1 cellular context compared by ENCODE assay signal in genomic region chr6:7917729-7918128, GRCh38.
TF ChIP-seq lines count a peak whose summit lies in the region.

No MANE protein-coding gene starts in this region.

TF ChIP-seq in HepG2, 621 proteins besides CTCF, POLR2A, EP300 and RAD21 (continued from another document and continues in another):
- TF ChIP-seq, protein P1, sequence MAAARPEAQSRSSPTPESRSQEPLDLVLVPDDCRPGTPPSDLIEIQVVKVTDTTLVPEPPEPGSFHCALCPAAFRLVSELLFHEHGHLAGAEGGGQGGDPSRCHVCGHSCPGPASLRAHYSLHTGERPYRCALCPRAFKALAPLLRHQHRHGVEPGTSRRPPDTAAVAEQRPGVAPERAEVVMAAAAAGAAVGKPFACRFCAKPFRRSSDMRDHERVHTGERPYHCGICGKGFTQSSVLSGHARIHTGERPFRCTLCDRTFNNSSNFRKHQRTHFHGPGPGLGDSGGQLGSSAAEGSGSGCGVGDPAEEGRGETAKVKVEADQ (CRISPR knock-in tag; IDR thresholded peaks at IDR 0.05; ENCODE audit: borderline replicate concordance): no peak
- TF ChIP-seq NFAT5 (CRISPR knock-in tag; IDR thresholded peaks at IDR 0.05) (no peak), TCF7L2 (IDR thresholded peaks at IDR 0.05; ENCODE audit: low read depth, low read length) (no peak), ELF1 (CRISPR knock-in tag; IDR thresholded peaks at IDR 0.05) (no peak), KDM3A (CRISPR knock-in tag; IDR thresholded peaks at IDR 0.05; ENCODE audit: low read depth) (no peak), ZNF260 (CRISPR knock-in tag; IDR thresholded peaks at IDR 0.05; ENCODE audit: borderline replicate concordance, low read depth) (no peak), TEAD2 (CRISPR knock-in tag; IDR thresholded peaks at IDR 0.05) (no peak), TBX3 (IDR thresholded peaks at IDR 0.05; ENCODE audit: borderline replicate concordance) (no peak), PRDM10 (CRISPR knock-in tag; IDR thresholded peaks at IDR 0.05; ENCODE audit: low read depth) (no peak), TBX2 (CRISPR knock-in tag; IDR thresholded peaks at IDR 0.05; ENCODE audit: borderline replicate concordance) (peak; percentile 54; the same call in 1 of the 2 replicates), PTBP1 (IDR thresholded peaks at IDR 0.05; ENCODE audit: low read depth, low read length, poor library complexity, severe bottlenecking) (no peak), ZC3H13 (CRISPR knock-in tag; IDR thresholded peaks at IDR 0.05) (no peak), GTF2F1 (IDR thresholded peaks at IDR 0.05; ENCODE audit: low read length) (no peak), TCF7 (IDR thresholded peaks at IDR 0.05; ENCODE audit: low read depth) (no peak), POLR2AphosphoS2 (IDR thresholded peaks at IDR 0.05; ENCODE audit: low read depth, low read length) (no peak), NFE2 (CRISPR knock-in tag; IDR thresholded peaks at IDR 0.05) (no peak), TFDP2 (CRISPR knock-in tag; IDR thresholded peaks at IDR 0.05) (no peak), FIP1L1 (IDR thresholded peaks at IDR 0.05; ENCODE audit: borderline replicate concordance, insufficient read depth, low read depth, low read length) (no peak)
- TF ChIP-seq, protein P2, sequence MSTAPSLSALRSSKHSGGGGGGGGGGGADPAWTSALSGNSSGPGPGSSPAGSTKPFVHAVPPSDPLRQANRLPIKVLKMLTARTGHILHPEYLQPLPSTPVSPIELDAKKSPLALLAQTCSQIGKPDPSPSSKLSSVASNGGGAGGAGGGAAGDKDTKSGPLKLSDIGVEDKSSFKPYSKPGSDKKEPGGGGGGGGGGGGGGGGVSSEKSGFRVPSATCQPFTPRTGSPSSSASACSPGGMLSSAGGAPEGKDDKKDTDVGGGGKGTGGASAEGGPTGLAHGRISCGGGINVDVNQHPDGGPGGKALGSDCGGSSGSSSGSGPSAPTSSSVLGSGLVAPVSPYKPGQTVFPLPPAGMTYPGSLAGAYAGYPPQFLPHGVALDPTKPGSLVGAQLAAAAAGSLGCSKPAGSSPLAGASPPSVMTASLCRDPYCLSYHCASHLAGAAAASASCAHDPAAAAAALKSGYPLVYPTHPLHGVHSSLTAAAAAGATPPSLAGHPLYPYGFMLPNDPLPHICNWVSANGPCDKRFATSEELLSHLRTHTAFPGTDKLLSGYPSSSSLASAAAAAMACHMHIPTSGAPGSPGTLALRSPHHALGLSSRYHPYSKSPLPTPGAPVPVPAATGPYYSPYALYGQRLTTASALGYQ (CRISPR knock-in tag; IDR thresholded peaks at IDR 0.05): no peak
- TF ChIP-seq, protein P3, sequence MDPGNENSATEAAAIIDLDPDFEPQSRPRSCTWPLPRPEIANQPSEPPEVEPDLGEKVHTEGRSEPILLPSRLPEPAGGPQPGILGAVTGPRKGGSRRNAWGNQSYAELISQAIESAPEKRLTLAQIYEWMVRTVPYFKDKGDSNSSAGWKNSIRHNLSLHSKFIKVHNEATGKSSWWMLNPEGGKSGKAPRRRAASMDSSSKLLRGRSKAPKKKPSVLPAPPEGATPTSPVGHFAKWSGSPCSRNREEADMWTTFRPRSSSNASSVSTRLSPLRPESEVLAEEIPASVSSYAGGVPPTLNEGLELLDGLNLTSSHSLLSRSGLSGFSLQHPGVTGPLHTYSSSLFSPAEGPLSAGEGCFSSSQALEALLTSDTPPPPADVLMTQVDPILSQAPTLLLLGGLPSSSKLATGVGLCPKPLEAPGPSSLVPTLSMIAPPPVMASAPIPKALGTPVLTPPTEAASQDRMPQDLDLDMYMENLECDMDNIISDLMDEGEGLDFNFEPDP (CRISPR knock-in tag; conservative IDR thresholded peaks at IDR 0.05): no peak
- TF ChIP-seq, protein P4, sequence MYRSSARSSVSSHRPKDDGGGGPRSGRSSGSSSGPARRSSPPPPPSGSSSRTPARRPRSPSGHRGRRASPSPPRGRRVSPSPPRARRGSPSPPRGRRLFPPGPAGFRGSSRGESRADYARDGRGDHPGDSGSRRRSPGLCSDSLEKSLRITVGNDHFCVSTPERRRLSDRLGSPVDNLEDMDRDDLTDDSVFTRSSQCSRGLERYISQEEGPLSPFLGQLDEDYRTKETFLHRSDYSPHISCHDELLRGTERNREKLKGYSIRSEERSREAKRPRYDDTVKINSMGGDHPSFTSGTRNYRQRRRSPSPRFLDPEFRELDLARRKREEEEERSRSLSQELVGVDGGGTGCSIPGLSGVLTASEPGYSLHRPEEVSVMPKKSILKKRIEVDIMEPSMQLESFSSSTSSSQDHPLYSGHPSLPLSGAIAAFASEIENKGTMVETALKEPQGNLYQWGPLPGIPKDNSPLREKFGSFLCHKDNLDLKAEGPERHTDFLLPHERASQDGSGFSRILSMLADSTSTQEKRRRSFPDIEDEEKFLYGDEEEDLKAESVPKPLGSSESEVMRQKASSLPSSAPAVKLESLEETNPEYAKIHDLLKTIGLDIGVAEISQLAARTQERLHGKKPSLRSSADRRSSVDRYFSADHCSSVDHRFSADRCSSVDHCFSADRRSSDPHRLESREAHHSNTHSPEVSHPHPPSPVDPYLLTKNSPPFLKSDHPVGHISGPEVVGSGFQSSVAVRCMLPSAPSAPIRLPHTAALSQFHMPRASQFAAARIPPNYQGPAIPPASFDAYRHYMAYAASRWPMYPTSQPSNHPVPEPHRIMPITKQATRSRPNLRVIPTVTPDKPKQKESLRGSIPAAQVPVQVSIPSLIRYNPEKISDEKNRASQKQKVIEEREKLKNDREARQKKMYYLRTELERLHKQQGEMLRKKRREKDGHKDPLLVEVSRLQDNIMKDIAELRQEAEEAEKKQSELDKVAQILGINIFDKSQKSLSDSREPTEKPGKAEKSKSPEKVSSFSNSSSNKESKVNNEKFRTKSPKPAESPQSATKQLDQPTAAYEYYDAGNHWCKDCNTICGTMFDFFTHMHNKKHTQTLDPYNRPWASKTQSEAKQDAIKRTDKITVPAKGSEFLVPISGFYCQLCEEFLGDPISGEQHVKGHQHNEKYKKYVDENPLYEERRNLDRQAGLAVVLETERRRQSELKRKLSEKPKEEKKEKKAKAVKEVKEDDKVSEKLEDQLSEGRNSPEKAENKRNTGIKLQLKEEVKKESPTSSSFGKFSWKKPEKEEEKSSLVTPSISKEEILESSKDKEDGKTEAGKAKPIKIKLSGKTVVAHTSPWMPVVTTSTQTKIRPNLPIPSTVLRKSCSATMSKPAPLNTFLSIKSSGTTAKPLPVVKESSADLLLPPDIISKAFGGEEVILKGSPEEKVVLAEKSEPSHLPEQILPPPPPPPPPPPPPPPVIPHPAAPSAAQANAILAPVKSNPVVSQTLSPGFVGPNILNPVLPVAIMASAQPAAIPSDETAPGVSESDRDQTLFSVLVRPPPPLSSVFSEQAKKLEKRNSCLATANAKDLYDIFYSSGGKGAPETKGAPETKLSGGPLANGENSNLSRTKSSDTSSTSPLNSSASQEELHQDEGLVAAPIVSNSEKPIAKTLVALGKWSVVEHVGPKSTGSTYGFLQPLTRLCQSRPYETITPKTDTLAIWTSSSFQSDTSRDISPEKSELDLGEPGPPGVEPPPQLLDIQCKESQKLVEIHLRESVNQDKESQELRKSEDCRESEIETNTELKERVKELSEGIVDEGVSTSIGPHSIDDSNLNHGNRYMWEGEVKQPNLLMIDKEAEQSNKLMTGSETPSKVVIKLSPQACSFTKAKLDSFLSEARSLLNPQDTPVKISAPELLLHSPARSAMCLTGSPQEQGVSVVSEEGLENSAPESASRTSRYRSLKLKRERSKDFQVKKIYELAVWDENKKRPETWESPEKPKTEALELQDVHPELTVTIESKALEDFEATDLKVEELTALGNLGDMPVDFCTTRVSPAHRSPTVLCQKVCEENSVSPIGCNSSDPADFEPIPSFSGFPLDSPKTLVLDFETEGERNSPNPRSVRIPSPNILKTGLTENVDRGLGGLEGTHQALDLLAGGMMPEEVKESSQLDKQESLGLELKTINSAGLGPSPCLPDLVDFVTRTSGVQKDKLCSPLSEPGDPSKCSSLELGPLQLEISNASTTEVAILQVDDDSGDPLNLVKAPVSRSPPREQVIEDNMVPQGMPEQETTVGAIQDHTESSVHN (CRISPR knock-in tag; IDR thresholded peaks at IDR 0.05): no peak
- TF ChIP-seq, protein P5, sequence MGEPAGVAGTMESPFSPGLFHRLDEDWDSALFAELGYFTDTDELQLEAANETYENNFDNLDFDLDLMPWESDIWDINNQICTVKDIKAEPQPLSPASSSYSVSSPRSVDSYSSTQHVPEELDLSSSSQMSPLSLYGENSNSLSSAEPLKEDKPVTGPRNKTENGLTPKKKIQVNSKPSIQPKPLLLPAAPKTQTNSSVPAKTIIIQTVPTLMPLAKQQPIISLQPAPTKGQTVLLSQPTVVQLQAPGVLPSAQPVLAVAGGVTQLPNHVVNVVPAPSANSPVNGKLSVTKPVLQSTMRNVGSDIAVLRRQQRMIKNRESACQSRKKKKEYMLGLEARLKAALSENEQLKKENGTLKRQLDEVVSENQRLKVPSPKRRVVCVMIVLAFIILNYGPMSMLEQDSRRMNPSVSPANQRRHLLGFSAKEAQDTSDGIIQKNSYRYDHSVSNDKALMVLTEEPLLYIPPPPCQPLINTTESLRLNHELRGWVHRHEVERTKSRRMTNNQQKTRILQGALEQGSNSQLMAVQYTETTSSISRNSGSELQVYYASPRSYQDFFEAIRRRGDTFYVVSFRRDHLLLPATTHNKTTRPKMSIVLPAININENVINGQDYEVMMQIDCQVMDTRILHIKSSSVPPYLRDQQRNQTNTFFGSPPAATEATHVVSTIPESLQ (CRISPR knock-in tag; conservative IDR thresholded peaks at IDR 0.05): no peak
